In genomic region chr2:88590998-88591613, GRCh38 we compare ENCODE assay signal across 8 cellular contexts. TPM values are rescaled to one million over a fixed set of nuclear protein-coding genes. Genes with fewer than 3 reads are reported as not detected.
DNase-seq lines count a peak whose midpoint lies in the region; ATAC-seq, FAIRE-seq and TF ChIP-seq lines count a peak whose summit lies in the region.

No MANE protein-coding gene starts in this region.

- H3K36me3 Mint-ChIP-seq in GM23338 (ENCODE audit: low read depth): peaks cover 31% of the 10 kb centered on the region

- H3K4me2 ChIP-seq in GM23338 (no peak overlapping the region), HepG2 (ENCODE audit: low read depth, low read length) (no peak overlapping the region)

- WGBS in HepG2 (ENCODE audit: low lambda C conversion rate): 97% methylated on average over 2 of the region's 2 CpGs

- H3K4me1 Mint-ChIP-seq in GM23338: no peaks in the 10 kb centered on the region
- H3K4me1 Mint-ChIP-seq in stimulated activated naive CD8-positive, alpha-beta T cell treated with anti-CD3 and anti-CD28 coated beads, Interleukin-15, amount 100 ng/mL, for 72 hours: no peaks in the 10 kb centered on the region

- CTCF ChIA-PET in HepG2 (lab: Yijun Ruan, JAX; ENCODE audit: low intra/inter-chr PET ratio, low total read pairs): interaction anchor here (0.9 to 7.8 kb wide), 4 partner anchors 76 to 149 kb away, joined by 3 to 139 read pairs (median 4); no protein-coding TSS in a partner anchor

- H3K9ac ChIP-seq in HepG2 (ENCODE audit: insufficient read depth, low read depth, low read length): no peak overlapping the region

- ATAC-seq in GM23338 (peak; percentile 75), HepG2 (peak; percentile 96)
- peak; percentile 77 for ATAC-seq in stimulated activated naive CD8-positive, alpha-beta T cell treated with anti-CD3 and anti-CD28 coated beads, Interleukin-15, amount 100 ng/mL, for 72 hours

- H3K27me3 Mint-ChIP-seq in GM23338 (ENCODE audit: insufficient read depth, low read depth, poor library complexity): no peaks in the 10 kb centered on the region
- no peaks in the 10 kb centered on the region for H3K27me3 Mint-ChIP-seq in stimulated activated naive CD8-positive, alpha-beta T cell treated with anti-CD3 and anti-CD28 coated beads, Interleukin-15, amount 100 ng/mL, for 72 hours

- no peak overlapping the region for H3K27ac ChIP-seq in GM23338 (ENCODE audit: low read depth)
- no peak overlapping the region for H3K27ac ChIP-seq in HepG2 (ENCODE audit: extremely low read length, insufficient read depth, low read length)

- no peak for TF ChIP-seq POLR2A in HepG2 (IDR thresholded peaks at IDR 0.05; ENCODE audit: insufficient read depth in 1 of 2, low read depth in 2 of 2, low read length in 2 of 2)

- POLR2A ChIA-PET in HepG2 (lab: Yijun Ruan, JAX): interaction anchor here (1.7 kb wide), 1 partner anchor 37 kb away, joined by 5 read pairs; no protein-coding TSS in a partner anchor

- H3K36me3 ChIP-seq in GM23338 (ENCODE audit: insufficient read depth): peaks cover 13% of the 10 kb centered on the region
- peaks cover 11 to 60% of the 10 kb centered on the region in 2 experiments for H3K36me3 ChIP-seq in HepG2 (replicated peaks in 1 of 2; ENCODE audit: control insufficient read depth in 1 of 2, insufficient read depth in 2 of 2, low read length in 2 of 2)

- H3K4me3 Mint-ChIP-seq in GM23338: no peak overlapping the region
- no peak overlapping the region for H3K4me3 Mint-ChIP-seq in stimulated activated naive CD8-positive, alpha-beta T cell treated with anti-CD3 and anti-CD28 coated beads, Interleukin-15, amount 100 ng/mL, for 72 hours

- H3K4me1 ChIP-seq in GM23338 (ENCODE audit: insufficient read depth): no peaks in the 10 kb centered on the region
- H3K4me1 ChIP-seq in HepG2 (ENCODE audit: insufficient read depth, low read length): no peaks in the 10 kb centered on the region

- peak; percentile 60 for TF ChIP-seq RAD21 in HepG2 (CRISPR knock-in tag; IDR thresholded peaks at IDR 0.05)

- H3K9me3 ChIP-seq in HepG2 (ENCODE audit: low read length): no peaks in the 10 kb centered on the region

- in situ Hi-C loops in HepG2 (cut with HindIII; ENCODE audit: extremely low pct_ligation_motif_present, low pct_unique_long_range_greater_than_20kb): loop anchor here (5.0 kb wide), 1 partner anchor 76 kb away; no protein-coding TSS in a partner anchor

- peak; percentile 59 for DNase-seq in SIG-M5 treated with dmso at 0.1 percent for 504 hours (lab: John Stamatoyannopoulos, UW; ENCODE audit: unreplicated experiment)
- DNase-seq in SIG-M5 (lab: John Stamatoyannopoulos, UW): no peak
- DNase-seq in GM23338 (ENCODE audit: low spot score): peak; percentile 84
- DNase-seq in NAMALWA (ENCODE audit: low spot score): peak; percentile 89
- peak in 4 of 5 donors; percentile 8 to 53 (median 24) for DNase-seq in T-helper 1 cell
- peak; percentile 65 for DNase-seq in HepG2 (ENCODE audit: low spot score)
- DNase-seq in stimulated activated naive CD8-positive, alpha-beta T cell treated with anti-CD3 and anti-CD28 coated beads, Interleukin-15, amount 100 ng/mL, for 72 hours: peak; percentile 30 to 32

- H4K20me1 ChIP-seq in GM23338 (replicated peaks; ENCODE audit: insufficient read depth): no peaks in the 10 kb centered on the region
- no peaks in the 10 kb centered on the region for H4K20me1 ChIP-seq in HepG2 (ENCODE audit: insufficient read depth, low read length)

- no peaks in the 10 kb centered on the region for H3F3A ChIP-seq in GM23338 (replicated peaks; ENCODE audit: low read depth)

- intact Hi-C loops in HepG2 (cut with micrococcal nuclease; ENCODE audit: unreplicated experiment): loop anchor here (1.0 to 2.0 kb wide), 3 partner anchors 9 to 78 kb away; partner anchors contain the start of gene EIF2AK3

- H3K27ac Mint-ChIP-seq in GM23338: peak overlapping the region; percentile 86
- no peak overlapping the region for H3K27ac Mint-ChIP-seq in stimulated activated naive CD8-positive, alpha-beta T cell treated with anti-CD3 and anti-CD28 coated beads, Interleukin-15, amount 100 ng/mL, for 72 hours

- BruUV-seq in HepG2 (replicated peaks; lab: Mats Ljungman, UMichigan): TSS peak; percentile 15

- H3K27me3 ChIP-seq in GM23338 (ENCODE audit: insufficient read depth) (no peaks in the 10 kb centered on the region), HepG2 (ENCODE audit: control insufficient read depth in 1 of 2, insufficient read depth in 2 of 2, low read length in 2 of 2) (no peaks in the 10 kb centered on the region)

- TF ChIP-seq EP300 in HepG2 (IDR thresholded peaks at IDR 0.05; ENCODE audit: low read depth in 2 of 2, low read length in 2 of 2): no peak
- TF ChIP-seq EP300 in HepG2 (CRISPR knock-in tag; IDR thresholded peaks at IDR 0.05; ENCODE audit: borderline replicate concordance): no peak

- TF ChIP-seq CTCF in GM23338 (conservative IDR thresholded peaks at IDR 0.05; ENCODE audit: low read depth in 2 of 2): peak; percentile 89 to 92
- TF ChIP-seq CTCF in HepG2 (CRISPR knock-in tag; IDR thresholded peaks at IDR 0.05): peak; percentile 83

- no peaks in the 10 kb centered on the region for H3K79me2 ChIP-seq in GM23338 (replicated peaks; ENCODE audit: insufficient read depth)
- no peaks in the 10 kb centered on the region for H3K79me2 ChIP-seq in HepG2 (ENCODE audit: insufficient read depth, low read length)

- no peak overlapping the region for H2AFZ ChIP-seq in GM23338
- no peak overlapping the region for H2AFZ ChIP-seq in HepG2 (ENCODE audit: low read length)

- no peaks in the 10 kb centered on the region for H3K9me2 ChIP-seq in GM23338 (ENCODE audit: insufficient read depth)

- H3K9me3 Mint-ChIP-seq in GM23338: no peaks in the 10 kb centered on the region
- no peaks in the 10 kb centered on the region for H3K9me3 Mint-ChIP-seq in stimulated activated naive CD8-positive, alpha-beta T cell treated with anti-CD3 and anti-CD28 coated beads, Interleukin-15, amount 100 ng/mL, for 72 hours

- H3K4me3 ChIP-seq in GM23338 (no peak overlapping the region), HepG2 (replicated peaks in 1 of 3; ENCODE audit: insufficient read depth in 1 of 3, low read depth in 2 of 3, low read length in 3 of 3) (no peak overlapping the region)

- FAIRE-seq in colon (lab: Jason Lieb, UNC): peak; percentile 36
- FAIRE-seq in HepG2 (lab: Jason Lieb, UNC): peak; percentile 54

TF ChIP-seq in GM23338, 12 proteins besides CTCF, POLR2A, EP300 and RAD21:
- TF ChIP-seq POLR2AphosphoS5 (IDR thresholded peaks at IDR 0.05; ENCODE audit: low read depth): no peak

TF ChIP-seq in HepG2, 621 proteins besides CTCF, POLR2A, EP300 and RAD21 (continues in another document):
- TF ChIP-seq ZNF124 (CRISPR knock-in tag; IDR thresholded peaks at IDR 0.05) (0 out of 2 replicates have a peak, but pooled peaks have one; percentile 39), ZNF317 (CRISPR knock-in tag; IDR thresholded peaks at IDR 0.05) (no peak), ZSCAN29 (CRISPR knock-in tag; conservative IDR thresholded peaks at IDR 0.05) (no peak), ZNF3 (CRISPR knock-in tag; IDR thresholded peaks at IDR 0.05) (peak; percentile 92), NR2F6 (IDR thresholded peaks at IDR 0.05) (0 out of 2 replicates have a peak, but pooled peaks have one; percentile 8), NR2F6 (CRISPR knock-in tag; IDR thresholded peaks at IDR 0.05) (no peak), ERF (CRISPR knock-in tag; IDR thresholded peaks at IDR 0.05) (0 out of 2 replicates have a peak, but pooled peaks have one; percentile 32), THAP11 (CRISPR knock-in tag; IDR thresholded peaks at IDR 0.05) (0 out of 2 replicates have a peak, but pooled peaks have one; percentile 37), SOX13 (IDR thresholded peaks at IDR 0.05) (no peak), SOX13 (CRISPR knock-in tag; conservative IDR thresholded peaks at IDR 0.05 in 1 of 2, IDR thresholded peaks at IDR 0.05 in 1 of 2) (0 out of 4 replicates have a peak, but pooled peaks of 1 of the 2 experiments have one; percentile 7), ZNF605 (CRISPR knock-in tag; IDR thresholded peaks at IDR 0.05) (no peak), MIER3 (CRISPR knock-in tag; IDR thresholded peaks at IDR 0.05; ENCODE audit: borderline replicate concordance) (0 out of 2 replicates have a peak, but pooled peaks have one; percentile 55), MBD4 (IDR thresholded peaks at IDR 0.05; ENCODE audit: borderline replicate concordance, low read length) (no peak), GATAD1 (CRISPR knock-in tag; IDR thresholded peaks at IDR 0.05) (0 out of 2 replicates have a peak, but pooled peaks have one; percentile 4), MIXL1 (CRISPR knock-in tag; IDR thresholded peaks at IDR 0.05) (0 out of 2 replicates have a peak, but pooled peaks have one; percentile 19), NR3C1 (CRISPR knock-in tag; IDR thresholded peaks at IDR 0.05) (no peak), IRF2 (CRISPR knock-in tag; IDR thresholded peaks at IDR 0.05) (peak; percentile 39; the same call in 1 of the 2 replicates)

RNA-seq across cellular contexts. Expression of gene EIF2AK3, which starts 36.2 kb away (rescaled TPM):
- total RNA-seq in GM23338 (2014; rRNA removed; shearing (Covaris generic)): 23.2 and 24.2 TPM in 2 replicates
- 4.3 and 5.9 TPM in 2 replicates for polyA plus RNA-seq in GM23338 (2016; fragmentation: Nextera tagmentation; extraction: Ambion mirVana)
- 19.3 and 30.6 TPM in 2 replicates for total RNA-seq in HepG2 (2016; rRNA removed; fragmentation: Illumina TruSeq; extraction: Trizol)
- total RNA-seq in HepG2 (2016; cell fraction: cytosol; rRNA removed; fragmentation: Illumina TruSeq; extraction: Trizol; ENCODE audit: low read depth): 1.9 and 4.1 TPM in 2 replicates
- total RNA-seq in HepG2 (2016; cell fraction: insoluble cytoplasmic fraction; rRNA removed; fragmentation: Illumina TruSeq; extraction: Trizol): 16.3 and 30.3 TPM in 2 replicates
- 5.7 and 7.5 TPM in 2 replicates for total RNA-seq in HepG2 (2016; cell fraction: membrane; rRNA removed; fragmentation: Illumina TruSeq; extraction: Trizol)
- 44.3 and 53.8 TPM in 2 replicates for total RNA-seq in HepG2 (2016; cell fraction: nucleus; rRNA removed; fragmentation: Illumina TruSeq; extraction: Trizol)
- 10.3 and 11.6 TPM in 2 replicates for polyA plus RNA-seq in HepG2 (2011; rRNA removed)
- 5.9 and 10.2 TPM in 2 replicates for polyA plus RNA-seq in HepG2 (2011; cell fraction: cytosol; rRNA removed)
- polyA plus RNA-seq in HepG2 (2011; cell fraction: nucleus; rRNA removed): 8.8 and 10.0 TPM in 2 replicates
- 16.3 and 19.2 TPM in 2 replicates for polyA plus RNA-seq in HepG2 (2012)
- 0.80 and 1.0 TPM in 2 replicates for polyA plus RNA-seq in HepG2 (2016; cell fraction: cytosol; fragmentation: Illumina TruSeq; extraction: Trizol; ENCODE audit: low read depth)
- polyA plus RNA-seq in HepG2 (2016; cell fraction: insoluble cytoplasmic fraction; fragmentation: Illumina TruSeq; extraction: Trizol; ENCODE audit: low read depth): 8.4 and 9.4 TPM in 2 replicates
- 1.9 TPM in 2 replicates for polyA plus RNA-seq in HepG2 (2016; cell fraction: membrane; fragmentation: Illumina TruSeq; extraction: Trizol; ENCODE audit: low read depth)
- polyA plus RNA-seq in HepG2 (2016; cell fraction: nucleus; fragmentation: Illumina TruSeq; extraction: Trizol; ENCODE audit: insufficient read depth, low read depth): 38.2 and 39.9 TPM in 2 replicates
- polyA minus RNA-seq in HepG2 (2011; rRNA and poly(A)+ RNA removed; ENCODE audit: low replicate concordance): 5.4 and 6.6 TPM in 2 replicates
- 14.1 and 21.9 TPM in 2 replicates for polyA minus RNA-seq in HepG2 (2011; cell fraction: cytosol; rRNA and poly(A)+ RNA removed)
- polyA minus RNA-seq in HepG2 (2011; cell fraction: nucleus; rRNA and poly(A)+ RNA removed): 34.6 and 44.7 TPM in 2 replicates
